Comparison of ENCODE assay signal across 9 cellular contexts in the genomic region with DNA sequence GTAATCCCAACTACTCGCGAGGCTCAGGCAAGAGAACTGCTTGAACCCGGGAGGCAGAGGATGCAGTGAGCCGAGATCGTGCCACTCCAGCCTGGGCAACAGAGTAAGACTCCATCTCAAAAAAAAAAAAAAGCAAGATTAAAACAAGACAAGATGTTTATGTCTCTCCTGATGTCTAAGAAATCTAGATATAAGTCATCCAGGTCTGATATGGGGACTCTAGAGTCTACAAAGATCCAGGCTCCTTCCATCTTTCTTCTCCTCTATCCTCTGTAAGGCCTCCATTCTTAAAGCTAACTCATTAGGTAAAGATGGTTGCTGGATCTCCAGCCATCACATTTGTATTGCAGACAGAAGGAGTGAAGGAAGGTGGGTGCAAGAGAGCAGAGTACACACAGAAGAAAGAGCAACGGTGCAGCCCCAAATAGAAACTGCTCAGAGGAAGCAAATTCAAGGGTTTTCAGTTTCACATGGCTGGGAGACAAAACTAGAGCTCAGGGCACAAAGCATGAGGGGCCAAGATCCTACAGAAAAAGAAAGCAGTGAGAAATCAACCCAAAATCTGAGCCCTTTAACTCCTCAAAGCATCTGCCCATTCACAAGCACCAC. TPM values are rescaled to one million over a fixed set of nuclear protein-coding genes. Genes with fewer than 3 reads are reported as not detected.
DNase-seq lines count a peak whose midpoint lies in the region; ATAC-seq and TF ChIP-seq lines count a peak whose summit lies in the region.
"Had no signal": no experiment of that assay in that cellular context is flagged by ENCODE, and none has a peak within 500 bp of the region (broad histone marks: within the 10 kb centered on the region; RNA-seq: fewer than 3 reads in every experiment).

No MANE protein-coding gene starts in this region.

- peak overlapping the region; percentile 40 for H3K27ac Mint-ChIP-seq in activated CD4-positive, alpha-beta T cell treated with anti-CD3 and anti-CD28 coated beads for 36 hours
- peak overlapping the region; percentile 82 for H3K27ac Mint-ChIP-seq in nephron progenitor cell

- H3K4me3 ChIP-seq in PC-3 (ENCODE audit: low read length), result no peak overlapping the region
- H3K4me3 ChIP-seq: A549 had no signal

- no peak overlapping the region for H3K4me2 ChIP-seq in PC-3 (ENCODE audit: low read length)
- H3K4me2 ChIP-seq: A549 had no signal

- no peak overlapping the region for H3K4me3 Mint-ChIP-seq in activated CD4-positive, alpha-beta T cell treated with anti-CD3 and anti-CD28 coated beads for 36 hours
- no peak overlapping the region for H3K4me3 Mint-ChIP-seq in nephron progenitor cell

- peak; percentile 67 for ATAC-seq in activated CD4-positive, alpha-beta T cell treated with anti-CD3 and anti-CD28 coated beads for 36 hours
- ATAC-seq in GM21825 (IDR thresholded peaks at IDR 0.05; ENCODE audit: unreplicated experiment) (peak; percentile 78), HG03565 (IDR thresholded peaks at IDR 0.05; ENCODE audit: unreplicated experiment) (peak; percentile 73), PC-3 (no peak)
- ATAC-seq: A549 had no signal

- H3K4me1 Mint-ChIP-seq in activated CD4-positive, alpha-beta T cell treated with anti-CD3 and anti-CD28 coated beads for 36 hours, result peaks cover 38% of the 10 kb centered on the region
- H3K4me1 Mint-ChIP-seq in nephron progenitor cell, result peaks cover 15% of the 10 kb centered on the region

- no peaks in the 10 kb centered on the region for H3K9me2 ChIP-seq in PC-3 (replicated peaks; ENCODE audit: low read length)

- no peaks in the 10 kb centered on the region for H4K20me1 ChIP-seq in PC-3 (ENCODE audit: low read length)

- no peaks in the 10 kb centered on the region for H3K9me3 ChIP-seq in PC-3 (ENCODE audit: low read length)
- H3K9me3 ChIP-seq: A549 had no signal

- H3F3A ChIP-seq in PC-3 (ENCODE audit: low read length, unreplicated experiment), result peaks cover 3% of the 10 kb centered on the region

- H2AFZ ChIP-seq in PC-3 (ENCODE audit: low read length), result no peak overlapping the region

- intact Hi-C loops in activated CD4-positive, alpha-beta T cell treated with anti-CD3 and anti-CD28 coated beads for 36 hours (cut with DNase I, micrococcal nuclease), result loop anchor here (2.0 kb wide), 3 partner anchors 25 to 55 kb away; no protein-coding TSS in a partner anchor
- intact Hi-C loops in PC-3 (cut with micrococcal nuclease), result no loop called here

- H3K27ac ChIP-seq in PC-3 (ENCODE audit: low read length), result no peak overlapping the region
- H3K27ac ChIP-seq: A549 had no signal

- POLR2A ChIA-PET in activated CD4-positive, alpha-beta T cell treated with anti-CD3 and anti-CD28 coated beads for 36 hours (lab: Charles Lee), result interaction anchor here (0.6 kb wide), 1 partner anchor 25 kb away, joined by 3 read pairs; no protein-coding TSS in a partner anchor
- POLR2A ChIA-PET in PC-3 (lab: Charles Lee; ENCODE audit: unreplicated experiment), result no interaction called here

- no peaks in the 10 kb centered on the region for H3K27me3 ChIP-seq in PC-3 (ENCODE audit: low read length)

- peaks cover 57% of the 10 kb centered on the region for H3K79me2 ChIP-seq in PC-3 (ENCODE audit: low read length)

- H3K9me3 Mint-ChIP-seq in activated CD4-positive, alpha-beta T cell treated with anti-CD3 and anti-CD28 coated beads for 36 hours (ENCODE audit: low read depth), result peaks cover 3% of the 10 kb centered on the region
- H3K9me3 Mint-ChIP-seq in nephron progenitor cell, result peaks cover 55% of the 10 kb centered on the region

- H3K27me3 Mint-ChIP-seq in activated CD4-positive, alpha-beta T cell treated with anti-CD3 and anti-CD28 coated beads for 36 hours, result no peaks in the 10 kb centered on the region
- H3K27me3 Mint-ChIP-seq in nephron progenitor cell (ENCODE audit: low read depth, poor library complexity), result peaks cover 2% of the 10 kb centered on the region

- peaks cover 24% of the 10 kb centered on the region for H3K4me1 ChIP-seq in PC-3 (ENCODE audit: insufficient read depth, low read length)

- H3K36me3 ChIP-seq in PC-3 (ENCODE audit: low read depth, low read length), result no peaks in the 10 kb centered on the region

- BruUV-seq in PC-3 (replicated peaks; lab: Mats Ljungman, UMichigan), result no TSS peak

- peak; percentile 37 for DNase-seq in activated CD4-positive, alpha-beta T cell treated with anti-CD3 and anti-CD28 coated beads for 36 hours
- no peak for DNase-seq in activated CD4-positive, alpha-beta T cell treated with anti-CD3 and anti-CD28 coated beads, Interleukin-2, amount 50 U/mL, for 4 hours
- DNase-seq in nephron progenitor cell (no peak), PC-3 (no peak), NCI-H345 (lab: John Stamatoyannopoulos, UW) (no peak), A172 (ENCODE audit: low spot score) (no peak)

- CTCF ChIA-PET in activated CD4-positive, alpha-beta T cell treated with anti-CD3 and anti-CD28 coated beads for 36 hours (lab: Charles Lee), result interaction anchor here (0.8 to 1.7 kb wide), 5 partner anchors 13 to 204 kb away, joined by 3 to 6 read pairs (median 4); no protein-coding TSS in a partner anchor
- CTCF ChIA-PET in PC-3 (lab: Charles Lee), result no interaction called here

- H3K36me3 Mint-ChIP-seq in activated CD4-positive, alpha-beta T cell treated with anti-CD3 and anti-CD28 coated beads for 36 hours (ENCODE audit: low read depth), result no peaks in the 10 kb centered on the region
- peaks cover 68% of the 10 kb centered on the region for H3K36me3 Mint-ChIP-seq in nephron progenitor cell (ENCODE audit: low read depth)

- H3K9ac ChIP-seq in PC-3 (ENCODE audit: low read length), result no peak overlapping the region

- TF ChIP-seq CTCF in nephron progenitor cell (IDR thresholded peaks at IDR 0.05) (no peak), PC-3 (conservative IDR thresholded peaks at IDR 0.05; ENCODE audit: low read depth, low read length) (no peak)

RNA-seq across cellular contexts. Expression of a gene that starts 57.6 kb away (rescaled TPM):
- total RNA-seq in activated CD4-positive, alpha-beta T cell treated with anti-CD3 and anti-CD28 coated beads for 36 hours, result 1 to 10 TPM; 4.4 to 5.4 TPM
- total RNA-seq in PC-3 (2014; rRNA removed), result 13.0 and 14.3 TPM in 2 replicates
- 17.1 and 19.8 TPM in 2 replicates for total RNA-seq in A172 (2014; rRNA removed; shearing (Covaris generic))
